9 cellular contexts compared by ENCODE assay signal in the genomic region with DNA sequence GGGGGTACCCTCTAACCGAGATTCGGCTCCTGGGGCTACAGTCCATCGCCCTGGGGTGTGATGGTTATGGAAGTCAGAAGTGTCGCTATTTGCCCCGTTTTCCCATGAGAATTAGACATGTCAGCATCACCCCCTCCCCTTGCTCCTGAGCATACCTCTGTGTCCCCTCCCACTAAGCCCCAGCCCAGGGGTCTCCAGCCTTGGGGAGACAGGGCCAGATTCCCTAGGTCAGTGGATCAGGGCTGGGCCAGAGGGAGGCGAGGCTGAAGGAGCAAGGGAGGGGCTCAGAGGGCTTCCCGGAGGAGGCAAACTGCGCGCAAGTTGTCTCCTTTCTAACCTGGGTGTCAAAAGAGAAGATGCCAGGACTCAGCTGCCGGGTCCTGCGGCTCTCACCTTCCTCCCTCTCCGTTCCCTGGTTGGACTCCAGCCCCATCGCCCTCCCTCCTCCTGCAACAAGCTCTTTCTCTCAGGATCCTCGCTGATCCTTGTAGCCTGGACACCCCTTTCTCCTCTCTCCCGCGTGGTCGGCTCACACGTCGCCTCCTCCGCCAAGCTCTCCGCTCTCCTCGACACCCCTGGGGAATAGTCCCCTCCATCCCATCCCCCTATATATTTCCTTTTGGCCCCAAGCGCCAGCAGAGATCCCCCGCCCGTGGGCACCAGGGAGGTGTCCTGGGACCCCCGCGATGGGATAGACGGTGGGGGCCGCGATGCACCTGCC. TPM values are rescaled to one million over a fixed set of nuclear protein-coding genes. Genes with fewer than 3 reads are reported as not detected.
A peak's percentile ranks its signal among the peaks of the same experiment; 100 is the strongest.
DNase-seq lines count a peak whose midpoint lies in the region; ATAC-seq, FAIRE-seq and TF ChIP-seq lines count a peak whose summit lies in the region.
"Had no signal": no experiment of that assay in that cellular context is flagged by ENCODE, and none has a peak within 500 bp of the region (broad histone marks: within the 10 kb centered on the region; RNA-seq: fewer than 3 reads in every experiment).

No MANE protein-coding gene starts in this region.

- no peak for TF ChIP-seq RAD21 in K562 (CRISPR knock-in tag; conservative IDR thresholded peaks at IDR 0.05 in 1 of 2, IDR thresholded peaks at IDR 0.05 in 1 of 2)

- no peak overlapping the region for H2AFZ ChIP-seq in K562 (ENCODE audit: low read depth, low read length)

- H3K36me3 ChIP-seq in HAP-1 (replicated peaks) (no peaks in the 10 kb centered on the region), K562 (ENCODE audit: control insufficient read depth, insufficient read depth, low read length) (no peaks in the 10 kb centered on the region)

- H3K4me1 ChIP-seq in HAP-1 (peaks cover 8% of the 10 kb centered on the region), K562 (replicated peaks in 1 of 2; ENCODE audit: control insufficient read depth in 2 of 2, insufficient read depth in 2 of 2, low read length in 2 of 2) (peaks cover 0 to 48% of the 10 kb centered on the region in 2 experiments; a peak in 2 of 5 replicates)

- in situ Hi-C loops in HAP-1 (cut with MboI; ENCODE audit: low sequenced_read_pairs), result no loop called here
- in situ Hi-C loops in K562 (cut with MboI), result no loop called here

- DNase-seq in AG04449 (ENCODE audit: low read depth, low spot score) (no peak), HAP-1 (ENCODE audit: low spot score in 2 of 2) (peak in 1 of 2 experiments; percentile 48), K562 (ENCODE audit: extremely low read depth in 1 of 4, low spot score in 3 of 4) (no peak), naive B cell (no peak), superior temporal gyrus (ENCODE audit: extremely low spot score) (no peak), amniotic stem cell (lab: John Stamatoyannopoulos, UW) (no peak), erythroblast (lab: John Stamatoyannopoulos, UW) (no peak)

- H3K9me3 ChIP-seq in HAP-1, result no peaks in the 10 kb centered on the region
- H3K9me3 ChIP-seq in K562 (replicated peaks; ENCODE audit: control insufficient read depth, insufficient read depth, low read depth, low read length), result no peaks in the 10 kb centered on the region

- no peak for FAIRE-seq in K562 (lab: Jason Lieb, UNC)
- FAIRE-seq: colon had no signal

- peaks cover 0 to 2% (median 0%) of the 10 kb centered on the region in 7 donors for H3K9me3 Mint-ChIP-seq in naive B cell

- H3K27me3 Mint-ChIP-seq in naive B cell, result peaks cover 41 to 90% (median 71%) of the 10 kb centered on the region in 3 donors

- H3K36me3 Mint-ChIP-seq in naive B cell, result no peaks in the 10 kb centered on the region

- TF ChIP-seq CTCF in AG04449 (IDR thresholded peaks at IDR 0.05; ENCODE audit: insufficient read depth, low read length, missing control alignments) (no peak), K562 (IDR thresholded peaks at IDR 0.05 in 2 of 3, conservative IDR thresholded peaks at IDR 0.05 in 1 of 3; ENCODE audit: insufficient read depth in 2 of 3, low read depth in 1 of 3, low read length in 3 of 3) (no peak)

- no peak for TF ChIP-seq EP300 in K562 (IDR thresholded peaks at IDR 0.05; ENCODE audit: low read length)

- peak overlapping the region; percentile 72 to 91 (median 86) for H3K4me3 Mint-ChIP-seq in naive B cell

- peak overlapping the region in 1 of 6 donors; percentile 8 for H3K27ac Mint-ChIP-seq in naive B cell

- H3K4me2 ChIP-seq in K562 (ENCODE audit: insufficient read depth, low read length), result no peak overlapping the region

- peaks cover 26% of the 10 kb centered on the region for H4K20me1 ChIP-seq in K562 (replicated peaks; ENCODE audit: control insufficient read depth, insufficient read depth, low read length)

- POLR2A ChIA-PET in AG04449 (lab: Yijun Ruan, JAX), result no interaction called here
- POLR2A ChIA-PET in K562 (lab: Yijun Ruan, JAX), result interaction anchor here (1.0 to 1.2 kb wide), 2 partner anchors 19 to 307 kb away, joined by 3 read pairs; a partner anchor contains a TSS

- TF ChIP-seq POLR2A in K562 (conservative IDR thresholded peaks at IDR 0.05) (no peak), erythroblast (IDR thresholded peaks at IDR 0.05; ENCODE audit: low read length) (no peak)

- peaks cover 28 to 48% (median 34%) of the 10 kb centered on the region in 3 donors for H3K4me1 Mint-ChIP-seq in naive B cell

- 0 out of 4 replicates have a peak overlapping the region, but pooled peaks of 1 of the 2 experiments have one; percentile 6 for H3K9ac ChIP-seq in K562 (ENCODE audit: insufficient read depth in 1 of 2, low read depth in 2 of 2, low read length in 2 of 2)

- BruUV-seq in K562 (replicated peaks; lab: Mats Ljungman, UMichigan), result no TSS peak

- no peaks in the 10 kb centered on the region for H3K9me1 ChIP-seq in K562 (ENCODE audit: control insufficient read depth, insufficient read depth, low read length)

- no peak overlapping the region for H3K27ac ChIP-seq in K562 (ENCODE audit: extremely low read depth, low read depth, low read length)

- CTCF ChIA-PET in AG04449 (lab: Yijun Ruan, JAX) (interaction anchor here (0.6 to 3.5 kb wide), 2 partner anchors 18 to 21 kb away, joined by 4 to 16 read pairs; no protein-coding TSS in a partner anchor), K562 (lab: Yijun Ruan, JAX; ENCODE audit: low intra/inter-chr PET ratio) (no interaction called here)

- ATAC-seq in K562, result no peak
- ATAC-seq in naive B cell (ENCODE audit: low read depth in 2 of 2), result peak; percentile 6 to 15
- ATAC-seq in HG02759 (IDR thresholded peaks at IDR 0.05; ENCODE audit: unreplicated experiment), result no peak

- intact Hi-C loops in K562 (cut with micrococcal nuclease), result no loop called here

- H3K79me2 ChIP-seq in K562 (ENCODE audit: control insufficient read depth, insufficient read depth, low read length), result no peaks in the 10 kb centered on the region

- 6% methylated on average over 24 of the region's 30 CpGs for WGBS in K562 (ENCODE audit: insufficient coverage, low coverage, missing lambda C conversion rate)

- peaks cover 50% of the 10 kb centered on the region for H3K27me3 ChIP-seq in HAP-1 (ENCODE audit: low read depth)
- peaks cover 53 to 82% of the 10 kb centered on the region in 2 experiments for H3K27me3 ChIP-seq in K562 (ENCODE audit: control insufficient read depth in 2 of 2, insufficient read depth in 2 of 2, low read length in 2 of 2)

- H3K4me3 ChIP-seq in AG04449 (ENCODE audit: low read depth, low read length) (peak overlapping the region; percentile 48), HAP-1 (peak overlapping the region; percentile 36), K562 (no peak overlapping the region)

RNA-seq across cellular contexts. Expression of a gene that starts 0.5 kb away (rescaled TPM):
- 0.23 TPM in 1 of 2 replicates, not detected in the other for total RNA-seq in K562 (2011; cell fraction: chromatin; rRNA removed; ENCODE audit: low replicate concordance)
- total RNA-seq in K562 (2011; cell fraction: nucleolus; rRNA removed), result 0.33 TPM in 1 of 2 replicates, not detected in the other
- 1.7 TPM in 1 of 2 replicates, not detected in the other for total RNA-seq in K562 (2011; cell fraction: nucleoplasm; rRNA removed)
- total RNA-seq in K562 (2014; rRNA removed) (not detected in 2 replicates), K562 (2014; rRNA removed; fragmentation: Illumina TruSeq; extraction: Trizol) (not detected in 2 replicates), K562 (2015; rRNA removed; fragmentation: Illumina TruSeq; extraction: Trizol) (not detected in 2 replicates), K562 (2021) (not detected in 2 replicates)
- polyA plus RNA-seq in K562 (2011; rRNA removed) (not detected in 2 replicates), K562 (2014; fragmentation: Illumina TruSeq; extraction: Trizol) (0.25 TPM in 1 of 2 replicates, not detected in the other), K562 (2014; fragmentation: Nextera tagmentation; extraction: Ambion mirVana) (not detected), K562 (2014; rRNA removed) (0.37 TPM in 1 of 2 replicates, not detected in the other), naive B cell (ENCODE audit: low read depth in 6 of 6) (not detected)
- 0.18 TPM in 1 of 2 replicates, not detected in the other for polyA plus RNA-seq in K562 (2011; cell fraction: cytosol; rRNA removed)
- 0.47 and 1.00 TPM in 2 replicates for polyA plus RNA-seq in K562 (2011; cell fraction: nucleus; rRNA removed)
- 0.10 and 0.48 TPM in 2 replicates for polyA plus RNA-seq in K562 (2012)
- not detected in 2 replicates for polyA minus RNA-seq in K562 (2011; rRNA and poly(A)+ RNA removed)
- polyA minus RNA-seq in K562 (2011; cell fraction: cytosol; rRNA and poly(A)+ RNA removed), result not detected in 2 replicates
- polyA minus RNA-seq in K562 (2011; cell fraction: nucleus; rRNA and poly(A)+ RNA removed), result not detected in 2 replicates

RNA-seq across cellular contexts. Expression of a gene that starts 5.6 kb away (rescaled TPM):
- 2.2 TPM in 1 of 2 replicates, not detected in the other for total RNA-seq in K562 (2011; cell fraction: chromatin; rRNA removed; ENCODE audit: low replicate concordance)
- 0.79 and 2.8 TPM in 2 replicates for total RNA-seq in K562 (2011; cell fraction: nucleolus; rRNA removed)
- total RNA-seq in K562 (2011; cell fraction: nucleoplasm; rRNA removed), result 1.1 and 1.8 TPM in 2 replicates
- total RNA-seq in K562 (2014; rRNA removed) (2.9 and 5.2 TPM in 2 replicates), K562 (2014; rRNA removed; fragmentation: Illumina TruSeq; extraction: Trizol) (0.98 and 1.1 TPM in 2 replicates), K562 (2015; rRNA removed; fragmentation: Illumina TruSeq; extraction: Trizol) (1.5 and 1.6 TPM in 2 replicates), K562 (2021) (3.3 and 5.6 TPM in 2 replicates)
- polyA plus RNA-seq in K562 (2011; rRNA removed) (0.85 and 2.3 TPM in 2 replicates), K562 (2014; fragmentation: Illumina TruSeq; extraction: Trizol) (0.90 and 1.2 TPM in 2 replicates), K562 (2014; fragmentation: Nextera tagmentation; extraction: Ambion mirVana) (1 to 10 TPM; 1.7 to 1.8 TPM), K562 (2014; rRNA removed) (3.6 and 3.9 TPM in 2 replicates), naive B cell (ENCODE audit: low read depth in 6 of 6) (1 to 10 TPM in 2 of 6 donors, under 1 TPM in 2, not detected in 2; 0.44 to 7.0 (median 0.97) TPM)
- polyA plus RNA-seq in K562 (2011; cell fraction: cytosol; rRNA removed), result 1.8 and 1.9 TPM in 2 replicates
- polyA plus RNA-seq in K562 (2011; cell fraction: nucleus; rRNA removed), result 1.1 and 3.9 TPM in 2 replicates
- polyA plus RNA-seq in K562 (2012), result 3.7 and 4.7 TPM in 2 replicates
- polyA minus RNA-seq in K562 (2011; rRNA and poly(A)+ RNA removed), result not detected in 2 replicates
- polyA minus RNA-seq in K562 (2011; cell fraction: cytosol; rRNA and poly(A)+ RNA removed), result 4.5 TPM in 1 of 2 replicates, not detected in the other
- 0.22 TPM in 1 of 2 replicates, not detected in the other for polyA minus RNA-seq in K562 (2011; cell fraction: nucleus; rRNA and poly(A)+ RNA removed)

RNA-seq across cellular contexts. Expression of a gene that starts 23.6 kb away (rescaled TPM):
- total RNA-seq in K562 (2011; cell fraction: chromatin; rRNA removed; ENCODE audit: low replicate concordance), result 18.7 and 60.0 TPM in 2 replicates
- total RNA-seq in K562 (2011; cell fraction: nucleolus; rRNA removed), result 56.3 and 62.2 TPM in 2 replicates
- total RNA-seq in K562 (2011; cell fraction: nucleoplasm; rRNA removed), result 43.5 and 57.0 TPM in 2 replicates
- total RNA-seq in K562 (2014; rRNA removed) (118 and 136 TPM in 2 replicates), K562 (2014; rRNA removed; fragmentation: Illumina TruSeq; extraction: Trizol) (4.8 and 7.2 TPM in 2 replicates), K562 (2015; rRNA removed; fragmentation: Illumina TruSeq; extraction: Trizol) (17.4 and 17.7 TPM in 2 replicates), K562 (2021) (78.5 and 87.0 TPM in 2 replicates)
- polyA plus RNA-seq in K562 (2011; rRNA removed) (13.8 and 19.2 TPM in 2 replicates), K562 (2014; fragmentation: Illumina TruSeq; extraction: Trizol) (5.7 and 8.4 TPM in 2 replicates), K562 (2014; fragmentation: Nextera tagmentation; extraction: Ambion mirVana) (1 to 10 TPM; 1.9 to 4.7 TPM), K562 (2014; rRNA removed) (102 and 115 TPM in 2 replicates), naive B cell (ENCODE audit: low read depth in 6 of 6) (100 to 1,000 TPM in 2 of 6 donors, 10 to 100 TPM in 4; 76.0 to 107 (median 91.9) TPM)
- 34.7 and 78.2 TPM in 2 replicates for polyA plus RNA-seq in K562 (2011; cell fraction: cytosol; rRNA removed)
- polyA plus RNA-seq in K562 (2011; cell fraction: nucleus; rRNA removed), result 180 and 217 TPM in 2 replicates
- 58.6 and 65.4 TPM in 2 replicates for polyA plus RNA-seq in K562 (2012)
- 1.2 and 1.4 TPM in 2 replicates for polyA minus RNA-seq in K562 (2011; rRNA and poly(A)+ RNA removed)
- 11.4 and 17.5 TPM in 2 replicates for polyA minus RNA-seq in K562 (2011; cell fraction: cytosol; rRNA and poly(A)+ RNA removed)
- polyA minus RNA-seq in K562 (2011; cell fraction: nucleus; rRNA and poly(A)+ RNA removed), result 9.3 and 9.8 TPM in 2 replicates

RNA-seq across cellular contexts. Expression of a gene that starts 24.6 kb away (rescaled TPM):
- 3.8 and 13.3 TPM in 2 replicates for total RNA-seq in K562 (2011; cell fraction: chromatin; rRNA removed; ENCODE audit: low replicate concordance)
- 8.0 and 10.7 TPM in 2 replicates for total RNA-seq in K562 (2011; cell fraction: nucleolus; rRNA removed)
- total RNA-seq in K562 (2011; cell fraction: nucleoplasm; rRNA removed), result 5.5 and 6.2 TPM in 2 replicates
- 2.4 and 6.7 TPM in 2 replicates for total RNA-seq in K562 (2014; rRNA removed)
- 0.80 and 1.0 TPM in 2 replicates for total RNA-seq in K562 (2014; rRNA removed; fragmentation: Illumina TruSeq; extraction: Trizol)
- total RNA-seq in K562 (2015; rRNA removed; fragmentation: Illumina TruSeq; extraction: Trizol), result 1.3 and 1.8 TPM in 2 replicates
- total RNA-seq in K562 (2021), result 12.7 and 13.3 TPM in 2 replicates
- polyA plus RNA-seq in K562 (2011; rRNA removed), result 1.4 and 2.2 TPM in 2 replicates
- 2.5 and 3.6 TPM in 2 replicates for polyA plus RNA-seq in K562 (2011; cell fraction: cytosol; rRNA removed)
- 5.2 and 8.7 TPM in 2 replicates for polyA plus RNA-seq in K562 (2011; cell fraction: nucleus; rRNA removed)
- polyA plus RNA-seq in K562 (2012), result 3.4 and 6.6 TPM in 2 replicates
- polyA plus RNA-seq in K562 (2014; fragmentation: Illumina TruSeq; extraction: Trizol), result 1.9 and 3.1 TPM in 2 replicates
- polyA plus RNA-seq in K562 (2014; fragmentation: Nextera tagmentation; extraction: Ambion mirVana), result under 1 TPM; 0.13 to 0.17 TPM
- polyA plus RNA-seq in K562 (2014; rRNA removed), result 3.3 and 5.1 TPM in 2 replicates
- polyA minus RNA-seq in K562 (2011; rRNA and poly(A)+ RNA removed), result 1.2 and 1.7 TPM in 2 replicates
- 8.2 and 19.0 TPM in 2 replicates for polyA minus RNA-seq in K562 (2011; cell fraction: cytosol; rRNA and poly(A)+ RNA removed)
- 2.2 and 4.8 TPM in 2 replicates for polyA minus RNA-seq in K562 (2011; cell fraction: nucleus; rRNA and poly(A)+ RNA removed)
- 1 to 10 TPM in 5 of 6 donors, not detected in 1; 2.0 to 3.7 (median 3.6) TPM for polyA plus RNA-seq in naive B cell (ENCODE audit: low read depth in 6 of 6)

RNA-seq across cellular contexts. Expression of a gene that starts 40.6 kb away (rescaled TPM):
- 157 and 351 TPM in 2 replicates for total RNA-seq in K562 (2011; cell fraction: chromatin; rRNA removed; ENCODE audit: low replicate concordance)
- total RNA-seq in K562 (2011; cell fraction: nucleolus; rRNA removed), result 427 and 474 TPM in 2 replicates
- 616 and 1,019 TPM in 2 replicates for total RNA-seq in K562 (2011; cell fraction: nucleoplasm; rRNA removed)
- 1,110 and 1,524 TPM in 2 replicates for total RNA-seq in K562 (2014; rRNA removed)
- 1,512 and 1,662 TPM in 2 replicates for total RNA-seq in K562 (2014; rRNA removed; fragmentation: Illumina TruSeq; extraction: Trizol)
- 1,433 and 1,470 TPM in 2 replicates for total RNA-seq in K562 (2015; rRNA removed; fragmentation: Illumina TruSeq; extraction: Trizol)
- total RNA-seq in K562 (2021), result 2,028 and 2,215 TPM in 2 replicates
- 1,733 and 2,197 TPM in 2 replicates for polyA plus RNA-seq in K562 (2011; rRNA removed)
- 4,493 and 4,718 TPM in 2 replicates for polyA plus RNA-seq in K562 (2011; cell fraction: cytosol; rRNA removed)
- 1,163 and 1,235 TPM in 2 replicates for polyA plus RNA-seq in K562 (2011; cell fraction: nucleus; rRNA removed)
- 2,878 and 4,513 TPM in 2 replicates for polyA plus RNA-seq in K562 (2012)
- polyA plus RNA-seq in K562 (2014; fragmentation: Illumina TruSeq; extraction: Trizol), result 2,671 and 2,751 TPM in 2 replicates
- 1,000 to 10,000 TPM; 2,213 to 2,563 TPM for polyA plus RNA-seq in K562 (2014; fragmentation: Nextera tagmentation; extraction: Ambion mirVana)
- polyA plus RNA-seq in K562 (2014; rRNA removed), result 1,690 and 2,247 TPM in 2 replicates
- polyA minus RNA-seq in K562 (2011; rRNA and poly(A)+ RNA removed), result 1,555 and 1,880 TPM in 2 replicates
- 757 and 815 TPM in 2 replicates for polyA minus RNA-seq in K562 (2011; cell fraction: cytosol; rRNA and poly(A)+ RNA removed)
- 165 and 281 TPM in 2 replicates for polyA minus RNA-seq in K562 (2011; cell fraction: nucleus; rRNA and poly(A)+ RNA removed)
- 1,000 to 10,000 TPM; 1,188 to 1,782 (median 1,685) TPM for polyA plus RNA-seq in naive B cell (ENCODE audit: low read depth in 6 of 6)

Comparison
In these comparisons a context has a peak if more than half of its experiments do, and no peak if none do; other contexts are left out.
1. ATAC-seq: peak in naive B cell (2 of 2); none in K562 (single experiment) and HG02759 (single experiment).